Comparison of ENCODE assay signal across 8 cellular contexts in genomic region chr2:102841107-102841840, GRCh38.
DNase-seq lines count a peak whose midpoint lies in the region; ATAC-seq and TF ChIP-seq lines count a peak whose summit lies in the region.

No MANE protein-coding gene starts in this region.

- H2AK9ac ChIP-seq in IMR-90 (replicated peaks; ENCODE audit: low read depth, low read length, poor library complexity), result no peak overlapping the region

- no peak overlapping the region for H2BK120ac ChIP-seq in IMR-90 (ENCODE audit: low read depth, low read length)

- H2BK15ac ChIP-seq in IMR-90 (ENCODE audit: low read depth, low read length), result no peak overlapping the region

- no TSS peak for BruUV-seq in IMR-90 (replicated peaks; lab: Mats Ljungman, UMichigan)

- no peak overlapping the region for H2BK20ac ChIP-seq in IMR-90 (ENCODE audit: low read depth, low read length)

- no peak overlapping the region for H3K23ac ChIP-seq in IMR-90 (ENCODE audit: low read depth, low read length)

- no peaks in the 10 kb centered on the region for H4K20me1 ChIP-seq in IMR-90 (ENCODE audit: insufficient read depth, low read length)

- H2AK5ac ChIP-seq in IMR-90 (ENCODE audit: low read depth, low read length), result no peak overlapping the region

- POLR2A ChIA-PET in IMR-90 (lab: Charles Lee; ENCODE audit: unreplicated experiment), result no interaction called here

- TF ChIP-seq EP300 in tibial nerve (IDR thresholded peaks at IDR 0.05), result no peak

- 50% methylated on average over 11 of the region's 19 CpGs; no CpG with 5 or more reads in 1 of the 2 experiments for WGBS in IMR-90 (ENCODE audit: extremely low coverage in 2 of 2, insufficient read length in 1 of 2), 2 experiments
- WGBS in tibial nerve, 2 donors, result 50% methylated on average over 19 of the region's 19 CpGs

- no peak overlapping the region for H3K14ac ChIP-seq in IMR-90 (replicated peaks; ENCODE audit: low read depth, low read length)

- H2BK5ac ChIP-seq in IMR-90 (ENCODE audit: low read depth, low read length, poor library complexity, severe bottlenecking), result no peak overlapping the region

- peak; percentile 97 for ATAC-seq in IMR-90 (ENCODE audit: low read depth)

- no peaks in the 10 kb centered on the region for H3K36me3 ChIP-seq in IMR-90 (ENCODE audit: control insufficient read depth, insufficient read depth, low read length)
- H3K36me3 ChIP-seq in tibial nerve, result no peaks in the 10 kb centered on the region

- H3K9me1 ChIP-seq in IMR-90 (ENCODE audit: insufficient read depth, low read length), result no peaks in the 10 kb centered on the region

- no peak overlapping the region; the same call in 1 of the 2 replicates for H3K4me2 ChIP-seq in IMR-90 (ENCODE audit: low read depth, low read length)

- H2AFZ ChIP-seq in IMR-90 (replicated peaks; ENCODE audit: low read length, poor library complexity), result no peak overlapping the region

- H3K4me3 ChIP-seq in IMR-90 (ENCODE audit: insufficient read depth, low read depth, low read length) (no peak overlapping the region), tibial nerve (no peak overlapping the region)

- no peak overlapping the region for H4K8ac ChIP-seq in IMR-90 (ENCODE audit: low read depth in 2 of 2, low read length in 2 of 2)

- H3K27me3 ChIP-seq in IMR-90 (ENCODE audit: control insufficient read depth, insufficient read depth, low read length) (0 out of 2 replicates have a peak, but pooled peaks cover 1% of the 10 kb centered on the region), tibial nerve (no peaks in the 10 kb centered on the region)

- peak; percentile 39 for DNase-seq in EH (ENCODE audit: low read depth)
- peak; percentile 44 for DNase-seq in GM20000 (ENCODE audit: low spot score)
- peak; percentile 35 for DNase-seq in IMR-90
- DNase-seq in SHP77 (lab: John Stamatoyannopoulos, UW), result peak; percentile 45 to 49
- DNase-seq in dermis microvascular lymphatic vessel endothelial cell (ENCODE audit: low read depth in 2 of 2), result peak; percentile 3 to 47
- peak; percentile 57 to 60 for DNase-seq in lung microvascular endothelial cell (ENCODE audit: low read depth in 2 of 2)
- peak in 1 of 2 donors; percentile 43 for DNase-seq in tibial nerve (ENCODE audit: low spot score in 2 of 2)
- no peak for DNase-seq in NCI-H2107 treated with DMSO at 0.1 percent for 48 hours (lab: John Stamatoyannopoulos, UW; ENCODE audit: unreplicated experiment)

- H3K4me1 ChIP-seq in IMR-90 (ENCODE audit: control insufficient read depth, insufficient read depth, low read length) (no peaks in the 10 kb centered on the region), tibial nerve (peaks cover 0 to 8% (median 0%) of the 10 kb centered on the region in 4 donors)

- H3K56ac ChIP-seq in IMR-90 (ENCODE audit: extremely low read depth, insufficient read depth, low read length), result no peak overlapping the region

- in situ Hi-C loops in IMR-90 (cut with MboI; ENCODE audit: low sequenced_read_pairs), result no loop called here

- peak; percentile 15 for TF ChIP-seq CTCF in GM20000 (IDR thresholded peaks at IDR 0.05; ENCODE audit: extremely low read depth, missing control alignments)
- peak; percentile 45 for TF ChIP-seq CTCF in IMR-90 (conservative IDR thresholded peaks at IDR 0.05; ENCODE audit: low read depth, low read length)
- peak in 4 of 5 experiments; percentile 8 to 29 (median 24) for TF ChIP-seq CTCF in tibial nerve (IDR thresholded peaks at IDR 0.05)

- intact Hi-C loops in IMR-90 (cut with micrococcal nuclease), result no loop called here

- no peak overlapping the region for H3K9ac ChIP-seq in IMR-90 (ENCODE audit: low read depth, low read length)

- H3K4ac ChIP-seq in IMR-90 (ENCODE audit: low read depth, low read length), result no peak overlapping the region

- H4K5ac ChIP-seq in IMR-90 (ENCODE audit: low read depth, low read length), result no peak overlapping the region

- TF ChIP-seq POLR2A in IMR-90 (IDR thresholded peaks at IDR 0.05; ENCODE audit: low read depth, low read length), result no peak
- TF ChIP-seq POLR2A in tibial nerve (IDR thresholded peaks at IDR 0.05), result no peak

- no peaks in the 10 kb centered on the region for H3K79me1 ChIP-seq in IMR-90 (ENCODE audit: low read depth in 1 of 2, low read length in 2 of 2)

- no peaks in the 10 kb centered on the region for H3K9me3 ChIP-seq in IMR-90 (ENCODE audit: control insufficient read depth, insufficient read depth, low read length)
- no peaks in the 10 kb centered on the region for H3K9me3 ChIP-seq in tibial nerve

- no peak for TF ChIP-seq RAD21 in IMR-90 (IDR thresholded peaks at IDR 0.05; ENCODE audit: low read length)

- H3K18ac ChIP-seq in IMR-90 (ENCODE audit: low read depth, low read length), result no peak overlapping the region

- no peak overlapping the region for H3K27ac ChIP-seq in IMR-90 (ENCODE audit: insufficient read depth, low read length)
- H3K27ac ChIP-seq in tibial nerve, result no peak overlapping the region

- no peak overlapping the region for H4K91ac ChIP-seq in IMR-90 (ENCODE audit: insufficient read depth, low read depth, low read length)

- dilution Hi-C loops in IMR-90 (cut with HindIII; ENCODE audit: low sequenced_read_pairs, unreplicated experiment), result no loop called here

- CTCF ChIA-PET in IMR-90 (lab: Yijun Ruan, JAX), result interaction anchor here (0.7 to 2.6 kb wide), 6 partner anchors 9 to 48 kb away, joined by 3 to 11 read pairs (median 4); no protein-coding TSS in a partner anchor

TF ChIP-seq in IMR-90, 13 proteins besides CTCF, POLR2A, EP300 and RAD21:
- TF ChIP-seq CEBPB (IDR thresholded peaks at IDR 0.05; ENCODE audit: low read depth, low read length) (no peak), RCOR1 (IDR thresholded peaks at IDR 0.05; ENCODE audit: insufficient replicate concordance, low read length) (no peak), MXI1 (IDR thresholded peaks at IDR 0.05; ENCODE audit: borderline replicate concordance, low read depth, low read length) (no peak), CHD1 (IDR thresholded peaks at IDR 0.05; ENCODE audit: low read depth, low read length) (no peak), BHLHE40 (IDR thresholded peaks at IDR 0.05; ENCODE audit: low read depth, low read length) (no peak), ELK1 (IDR thresholded peaks at IDR 0.05; ENCODE audit: borderline replicate concordance, low read depth, low read length) (no peak), NFE2L2 (IDR thresholded peaks at IDR 0.05; ENCODE audit: low read depth, low read length) (no peak), MAZ (IDR thresholded peaks at IDR 0.05; ENCODE audit: borderline replicate concordance, low read depth, low read length) (no peak), FOS (IDR thresholded peaks at IDR 0.05; ENCODE audit: low read depth, low read length) (no peak), SMC3 (IDR thresholded peaks at IDR 0.05; ENCODE audit: low read depth, low read length) (no peak; the same call in 1 of the 2 replicates), MAFK (IDR thresholded peaks at IDR 0.05; ENCODE audit: low read depth, low read length) (no peak), RFX5 (IDR thresholded peaks at IDR 0.05; ENCODE audit: low read depth, low read length) (no peak), USF2 (IDR thresholded peaks at IDR 0.05; ENCODE audit: low read depth, low read length) (no peak)
